6 cellular contexts compared by ENCODE assay signal in the genomic region with DNA sequence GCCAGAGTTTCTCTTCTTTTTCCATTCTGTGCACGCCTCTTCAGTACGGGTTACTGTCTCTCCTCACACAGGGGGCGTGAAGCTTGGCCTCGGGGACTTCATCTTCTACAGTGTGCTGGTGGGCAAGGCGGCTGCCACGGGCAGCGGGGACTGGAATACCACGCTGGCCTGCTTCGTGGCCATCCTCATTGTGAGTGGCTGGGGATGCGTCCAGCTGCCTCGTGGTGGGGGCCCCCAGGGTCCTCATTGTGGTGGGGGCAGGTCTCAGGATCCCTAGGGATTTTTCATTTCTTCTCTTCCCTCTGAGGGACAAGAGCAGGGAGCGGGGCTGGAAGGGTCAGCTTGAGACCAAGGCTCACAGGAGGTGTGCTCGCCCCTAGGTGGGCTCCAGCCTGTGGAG.
"Had no signal": no experiment of that assay in that cellular context is flagged by ENCODE, and none has a peak within 500 bp of the region (broad histone marks: within the 10 kb centered on the region; RNA-seq: fewer than 3 reads in every experiment).

No MANE protein-coding gene starts in this region.

- H3K4me1 ChIP-seq: HAP-1 had no signal

- ATAC-seq: HCT116 had no signal

- H2AFZ ChIP-seq: GM23248 had no signal

- H3K4me3 ChIP-seq: GM23248, HAP-1 had no signal

- H3K9ac ChIP-seq: GM23248 had no signal

- DNase-seq: GM23248, GOT3, H7, IMR-90 had no signal

- H3K27ac ChIP-seq: GM23248 had no signal

- H3K9me3 ChIP-seq: HAP-1 had no signal
